In the genomic region with DNA sequence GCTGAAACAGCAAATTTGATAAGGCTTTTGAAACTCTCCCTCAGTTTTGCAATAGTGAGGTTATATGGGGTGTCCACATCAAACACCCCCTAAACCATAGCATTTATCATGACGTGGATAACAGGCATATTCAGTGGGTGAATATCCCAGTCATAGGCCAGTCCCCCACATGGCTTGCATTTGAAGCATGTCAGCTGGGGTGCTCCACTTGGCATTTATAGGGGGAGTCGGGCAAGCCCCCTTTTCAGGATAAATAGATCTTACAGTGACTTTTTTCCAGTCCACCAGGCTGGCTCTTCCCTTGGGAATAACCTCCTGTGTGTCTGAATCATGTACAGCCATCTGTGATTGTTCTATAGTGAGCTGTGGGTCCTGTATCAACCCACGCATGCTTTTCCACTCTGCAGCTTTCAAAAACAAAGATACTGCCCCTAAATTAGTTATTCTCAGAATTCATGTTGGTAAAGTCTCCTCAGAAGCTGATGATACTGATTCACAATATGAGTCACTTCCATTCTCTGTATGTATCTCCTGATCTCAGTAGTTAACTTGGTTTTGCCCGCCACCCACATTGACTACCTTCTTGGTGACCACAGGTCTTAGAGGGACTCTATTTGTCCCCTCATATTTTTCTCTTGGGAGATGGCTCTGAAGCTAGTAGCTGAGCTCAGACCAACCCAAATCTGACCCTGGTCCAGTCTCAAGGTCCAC, we compare ENCODE assay signal across 8 cellular contexts.
DNase-seq lines count a peak whose midpoint lies in the region; ATAC-seq and TF ChIP-seq lines count a peak whose summit lies in the region.

No MANE protein-coding gene starts in this region.

- peaks cover 3% of the 10 kb centered on the region for H3K4me1 Mint-ChIP-seq in chondrocyte (ENCODE audit: low read depth)

- no peaks in the 10 kb centered on the region for H3K4me1 ChIP-seq in upper lobe of right lung

- ATAC-seq in GM19455 (IDR thresholded peaks at IDR 0.05; ENCODE audit: unreplicated experiment) (peak; percentile 95), HG03565 (IDR thresholded peaks at IDR 0.05; ENCODE audit: unreplicated experiment) (peak; percentile 99), upper lobe of right lung (no peak)

- no peak overlapping the region for H3K27ac ChIP-seq in upper lobe of right lung

- H3K27me3 Mint-ChIP-seq in chondrocyte (ENCODE audit: low read depth) = peaks cover 12% of the 10 kb centered on the region

- TF ChIP-seq CTCF in chondrocyte (IDR thresholded peaks at IDR 0.05) (no peak), upper lobe of right lung (IDR thresholded peaks at IDR 0.05) (no peak)

- H3K36me3 Mint-ChIP-seq in chondrocyte (ENCODE audit: low read depth) = no peaks in the 10 kb centered on the region

- H3K27me3 ChIP-seq in upper lobe of right lung = no peaks in the 10 kb centered on the region

- no peak overlapping the region for H3K4me3 ChIP-seq in upper lobe of right lung

- no peaks in the 10 kb centered on the region for H3K9me3 ChIP-seq in upper lobe of right lung

- H3K9me3 Mint-ChIP-seq in chondrocyte (ENCODE audit: low read depth) = no peaks in the 10 kb centered on the region

- H3K36me3 ChIP-seq in upper lobe of right lung = no peaks in the 10 kb centered on the region

- intact Hi-C loops in upper lobe of right lung (cut with DNase I) = no loop called here

- H3K4me3 Mint-ChIP-seq in chondrocyte (ENCODE audit: unreplicated experiment) = no peak overlapping the region

- peak; percentile 52 for DNase-seq in AG20443 (ENCODE audit: low spot score)
- peak; percentile 17 for DNase-seq in chondrocyte (ENCODE audit: low spot score)
- no peak for DNase-seq in globus pallidus (ENCODE audit: low spot score)
- no peak for DNase-seq in AML-193 (lab: John Stamatoyannopoulos, UW)
- no peak for DNase-seq in SKM-1 treated with dmso at 0.1 percent for 144 hours (lab: John Stamatoyannopoulos, UW; ENCODE audit: unreplicated experiment)
- no peak for DNase-seq in upper lobe of right lung

- H3K27ac Mint-ChIP-seq in chondrocyte (ENCODE audit: unreplicated experiment) = no peak overlapping the region

Comparison
In these comparisons a context has a peak if more than half of its experiments do, and no peak if none do; other contexts are left out.
1. DNase-seq: peak in AG20443 (single experiment) and chondrocyte (single experiment); none in globus pallidus (single experiment), AML-193 (0 of 2), SKM-1 treated with dmso at 0.1 percent for 144 hours (single experiment) and upper lobe of right lung (single experiment).